Comparison of ENCODE assay signal across 1 cellular context in genomic region chr10:72095195-72095594, GRCh38.
TF ChIP-seq lines count a peak whose summit lies in the region.

No MANE protein-coding gene starts in this region.

TF ChIP-seq in GM12878, 131 proteins besides CTCF, POLR2A, EP300 and RAD21:
- no peak for TF ChIP-seq PAX8 (IDR thresholded peaks at IDR 0.05)
- no peak for TF ChIP-seq ATF7 (IDR thresholded peaks at IDR 0.05; ENCODE audit: low read depth)
- TF ChIP-seq HSF1 (IDR thresholded peaks at IDR 0.05; ENCODE audit: low read depth, low read length), result no peak
- TF ChIP-seq JUND (IDR thresholded peaks at IDR 0.05; ENCODE audit: low read depth, low read length), result no peak
- TF ChIP-seq SUPT20H (IDR thresholded peaks at IDR 0.05; ENCODE audit: borderline replicate concordance, control insufficient read depth, low read depth, low read length), result no peak
